7 cellular contexts compared by ENCODE assay signal in the genomic region with DNA sequence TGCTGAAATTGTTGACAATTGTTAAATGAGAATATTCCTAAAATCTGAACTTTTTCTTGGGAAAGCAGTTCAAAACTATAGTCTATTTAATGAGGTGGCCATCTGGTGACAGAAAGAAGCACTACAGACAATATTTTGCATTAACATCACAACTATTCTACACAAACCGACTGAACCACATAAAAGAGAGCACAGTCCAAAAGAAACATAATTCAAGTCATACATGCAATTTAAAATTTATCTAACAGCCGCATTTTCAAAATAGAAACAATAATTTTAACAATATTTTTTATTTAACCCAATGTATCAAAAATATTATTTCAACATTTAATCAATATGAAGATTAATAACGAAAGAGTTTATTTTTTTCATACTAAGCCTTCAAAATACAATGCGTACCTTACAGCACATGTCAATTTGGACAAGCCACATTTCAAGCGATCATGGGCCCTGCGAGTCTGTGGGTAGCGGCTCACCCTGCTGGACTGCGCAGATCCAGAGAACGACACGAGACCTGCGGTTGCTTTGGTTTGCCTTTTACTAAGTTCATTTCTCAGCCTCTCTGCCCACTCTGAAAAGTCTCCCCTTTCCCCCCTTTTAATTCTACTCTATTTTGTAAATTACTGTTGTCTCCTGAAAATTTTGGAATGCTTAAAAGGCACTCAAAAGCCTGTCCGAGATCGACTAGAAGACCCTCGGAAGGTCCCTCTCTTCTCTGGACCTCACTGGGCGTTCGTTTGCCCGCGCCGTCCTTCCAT. TPM values are rescaled to one million over a fixed set of nuclear protein-coding genes. Genes with fewer than 3 reads are reported as not detected.
DNase-seq lines count a peak whose midpoint lies in the region; ATAC-seq and TF ChIP-seq lines count a peak whose summit lies in the region.

No MANE protein-coding gene starts in this region.

- H3K4me1 Mint-ChIP-seq in activated naive CD8-positive, alpha-beta T cell treated with anti-CD3 and anti-CD28 coated beads, Interleukin-2, amount 50 U/mL, for 24 hours, result peaks cover 7% of the 10 kb centered on the region

- H3K4me3 Mint-ChIP-seq in activated naive CD8-positive, alpha-beta T cell treated with anti-CD3 and anti-CD28 coated beads, Interleukin-2, amount 50 U/mL, for 24 hours, result peak overlapping the region; percentile 73

- H3K36me3 ChIP-seq in HAP-1 (replicated peaks) (no peaks in the 10 kb centered on the region), left ventricle myocardium inferior (no peaks in the 10 kb centered on the region)

- no peaks in the 10 kb centered on the region for H3K9me3 Mint-ChIP-seq in activated naive CD8-positive, alpha-beta T cell treated with anti-CD3 and anti-CD28 coated beads, Interleukin-2, amount 50 U/mL, for 24 hours

- H3K4me1 ChIP-seq in HAP-1 (no peaks in the 10 kb centered on the region), left ventricle myocardium inferior (peaks cover 13% of the 10 kb centered on the region)

- intact Hi-C loops in left ventricle myocardium inferior (cut with micrococcal nuclease), result no loop called here

- no peaks in the 10 kb centered on the region for H3K27me3 ChIP-seq in HAP-1 (ENCODE audit: low read depth)
- peaks cover 66% of the 10 kb centered on the region for H3K27me3 ChIP-seq in left ventricle myocardium inferior (ENCODE audit: low read depth)

- peak; percentile 50 for TF ChIP-seq CTCF in left ventricle myocardium inferior (IDR thresholded peaks at IDR 0.05; ENCODE audit: borderline replicate concordance)

- H3K36me3 Mint-ChIP-seq in activated naive CD8-positive, alpha-beta T cell treated with anti-CD3 and anti-CD28 coated beads, Interleukin-2, amount 50 U/mL, for 24 hours (ENCODE audit: low read depth), result no peaks in the 10 kb centered on the region

- peak overlapping the region; percentile 14 for H3K27ac Mint-ChIP-seq in activated naive CD8-positive, alpha-beta T cell treated with anti-CD3 and anti-CD28 coated beads, Interleukin-2, amount 50 U/mL, for 24 hours

- DNase-seq in EL (peak; percentile 31), HAP-1 (ENCODE audit: low spot score in 2 of 2) (peak; percentile 31 to 59), NCI-H2196 (lab: John Stamatoyannopoulos, UW; ENCODE audit: unreplicated experiment) (peak; percentile 37), left ventricle myocardium inferior (no peak), pons (ENCODE audit: low spot score) (peak; percentile 59)
- peak; percentile 19 for DNase-seq in activated naive CD8-positive, alpha-beta T cell treated with anti-CD3 and anti-CD28 coated beads, Interleukin-2, amount 50 U/mL, for 24 hours

- ATAC-seq in activated naive CD8-positive, alpha-beta T cell treated with anti-CD3 and anti-CD28 coated beads, Interleukin-2, amount 50 U/mL, for 24 hours, result peak; percentile 56
- ATAC-seq in HG03097 (IDR thresholded peaks at IDR 0.05; ENCODE audit: low FRiP score, unreplicated experiment), result no peak

- H3K4me3 ChIP-seq in HAP-1 (peak overlapping the region; percentile 43), left ventricle myocardium inferior (peak overlapping the region; percentile 64)

- no peak overlapping the region for H3K27ac ChIP-seq in left ventricle myocardium inferior (replicated peaks)

- in situ Hi-C loops in HAP-1 (cut with MboI; ENCODE audit: low sequenced_read_pairs), result no loop called here

- peaks cover 39% of the 10 kb centered on the region for H3K27me3 Mint-ChIP-seq in activated naive CD8-positive, alpha-beta T cell treated with anti-CD3 and anti-CD28 coated beads, Interleukin-2, amount 50 U/mL, for 24 hours

- H3K9me3 ChIP-seq in HAP-1 (no peaks in the 10 kb centered on the region), left ventricle myocardium inferior (replicated peaks) (no peaks in the 10 kb centered on the region)

RNA-seq across cellular contexts. Expression of a gene that starts 0.9 kb away (rescaled TPM):
- 0.19 TPM for total RNA-seq in left ventricle myocardium inferior

RNA-seq across cellular contexts. Expression of a gene that starts 48.4 kb away (rescaled TPM):
- total RNA-seq in left ventricle myocardium inferior, result 0.80 TPM
